In the genomic region with DNA sequence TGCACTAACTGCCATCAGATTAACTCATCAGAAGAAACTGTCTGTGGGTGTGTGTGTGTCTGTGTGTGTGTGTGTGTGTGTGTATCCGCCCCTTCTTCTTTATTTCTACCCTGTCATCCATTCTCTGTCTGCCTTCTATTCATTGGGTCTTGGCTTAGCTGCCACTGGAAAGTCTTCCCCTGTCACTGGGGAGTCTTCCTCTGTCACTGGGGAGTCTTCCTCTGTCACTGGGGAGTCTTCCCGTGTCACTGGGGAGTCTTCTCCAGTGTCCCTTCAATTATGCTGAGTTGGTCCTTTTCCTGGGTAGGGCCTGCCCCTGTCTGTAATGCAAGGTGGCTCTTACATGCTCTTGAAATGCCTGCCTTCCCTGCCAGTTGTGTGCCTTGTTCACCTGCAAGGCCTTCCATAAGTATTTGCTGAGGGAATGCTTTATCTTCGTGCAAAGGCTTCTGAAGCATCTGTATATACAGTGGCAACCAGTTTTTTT, we compare ENCODE assay signal across 22 cellular contexts. TPM values are rescaled to one million over a fixed set of nuclear protein-coding genes. Genes with fewer than 3 reads are reported as not detected.
DNase-seq lines count a peak whose midpoint lies in the region; ATAC-seq, FAIRE-seq and TF ChIP-seq lines count a peak whose summit lies in the region.
"Had no signal": no experiment of that assay in that cellular context is flagged by ENCODE, and none has a peak within 500 bp of the region (broad histone marks: within the 10 kb centered on the region; RNA-seq: fewer than 3 reads in every experiment).

No MANE protein-coding gene starts in this region.

- 94% methylated on average over 3 of the region's 3 CpGs for WGBS in A549 (ENCODE audit: missing lambda C conversion rate)
- WGBS in IMR-90 (ENCODE audit: extremely low coverage in 2 of 2, insufficient read length in 1 of 2), 2 experiments, result no CpG with 5 or more reads among the region's 3 CpGs
- WGBS in K562 (ENCODE audit: insufficient coverage, low coverage, missing lambda C conversion rate), result 75% methylated on average over 3 of the region's 3 CpGs

- H4K91ac ChIP-seq in IMR-90 (ENCODE audit: insufficient read depth, low read depth, low read length), result no peak overlapping the region

- no peak for FAIRE-seq in A549 (lab: Jason Lieb, UNC)
- no peak for FAIRE-seq in K562 (lab: Jason Lieb, UNC)
- FAIRE-seq: G401.6, GM12878, GM19239, H54 had no signal

- no peak overlapping the region for H3K9ac ChIP-seq in IMR-90 (ENCODE audit: low read depth, low read length)
- no peak overlapping the region for H3K9ac ChIP-seq in K562 (ENCODE audit: insufficient read depth in 1 of 2, low read depth in 2 of 2, low read length in 2 of 2)
- H3K9ac ChIP-seq: BLaER1 had no signal

- H2AFZ ChIP-seq in IMR-90 (replicated peaks; ENCODE audit: low read length, poor library complexity) (no peak overlapping the region), K562 (ENCODE audit: low read depth, low read length) (no peak overlapping the region)

- H4K20me1 ChIP-seq in IMR-90 (ENCODE audit: insufficient read depth, low read length), result no peaks in the 10 kb centered on the region
- H4K20me1 ChIP-seq in K562 (replicated peaks; ENCODE audit: control insufficient read depth, insufficient read depth, low read length), result no peaks in the 10 kb centered on the region
- H4K20me1 ChIP-seq: BLaER1 had no signal

- TF ChIP-seq EP300 in A549 (IDR thresholded peaks at IDR 0.05) (no peak), K562 (IDR thresholded peaks at IDR 0.05; ENCODE audit: low read length) (no peak)

- no peaks in the 10 kb centered on the region for H3K4me1 Mint-ChIP-seq in mesothelial cell of epicardium
- H3K4me1 Mint-ChIP-seq: B cell had no signal

- no peak for TF ChIP-seq POLR2A in A549 (IDR thresholded peaks at IDR 0.05; ENCODE audit: low read length)
- TF ChIP-seq POLR2A in IMR-90 (IDR thresholded peaks at IDR 0.05; ENCODE audit: low read depth, low read length), result no peak
- no peak for TF ChIP-seq POLR2A in K562 (conservative IDR thresholded peaks at IDR 0.05)

- H3K4me3 ChIP-seq in A549 (no peak overlapping the region), IMR-90 (ENCODE audit: insufficient read depth, low read depth, low read length) (no peak overlapping the region), K562 (no peak overlapping the region)
- H3K4me3 ChIP-seq: BLaER1, GM12878, HAP-1 had no signal

- ATAC-seq in A549 (no peak), IMR-90 (ENCODE audit: low read depth) (no peak), K562 (no peak), GM21360 (IDR thresholded peaks at IDR 0.05; ENCODE audit: unreplicated experiment) (no peak)
- ATAC-seq: CD8-positive, alpha-beta T cell; GM12878 had no signal

- H3K18ac ChIP-seq in IMR-90 (ENCODE audit: low read depth, low read length), result no peak overlapping the region

- H3K4me1 ChIP-seq in A549 (no peaks in the 10 kb centered on the region), IMR-90 (ENCODE audit: control insufficient read depth, insufficient read depth, low read length) (no peaks in the 10 kb centered on the region), K562 (replicated peaks in 1 of 2; ENCODE audit: control insufficient read depth in 2 of 2, insufficient read depth in 2 of 2, low read length in 2 of 2) (peaks cover 6 to 21% of the 10 kb centered on the region in 2 experiments; a peak in 4 of 5 replicates)
- H3K4me1 ChIP-seq: BLaER1, Caco-2, HAP-1 had no signal

- no peaks in the 10 kb centered on the region for H3K79me2 ChIP-seq in K562 (ENCODE audit: control insufficient read depth, insufficient read depth, low read length)

- H3K9me1 ChIP-seq in IMR-90 (ENCODE audit: insufficient read depth, low read length), result 0 out of 2 replicates have a peak, but pooled peaks cover 3% of the 10 kb centered on the region
- H3K9me1 ChIP-seq in K562 (ENCODE audit: control insufficient read depth, insufficient read depth, low read length), result no peaks in the 10 kb centered on the region

- H3K4ac ChIP-seq in IMR-90 (ENCODE audit: low read depth, low read length), result no peak overlapping the region

- DNase-seq in A549 (ENCODE audit: low read depth in 1 of 2, low spot score in 1 of 2) (no peak), IMR-90 (no peak), K562 (ENCODE audit: extremely low read depth in 1 of 4, low spot score in 3 of 4) (no peak), mesothelial cell of epicardium (ENCODE audit: low spot score in 2 of 2, unreplicated experiment in 2 of 2) (no peak), OCI-M2 (lab: John Stamatoyannopoulos, UW; ENCODE audit: unreplicated experiment) (no peak)
- DNase-seq: 8988T; Caco-2; CD4-positive, CD25-positive, alpha-beta regulatory T cell; CD8-positive, alpha-beta T cell; DMS153; DND-41; GOT3; HFFc6 had no signal

- H3K23ac ChIP-seq in IMR-90 (ENCODE audit: low read depth, low read length), result no peak overlapping the region

- no peak overlapping the region for H2BK20ac ChIP-seq in IMR-90 (ENCODE audit: low read depth, low read length)

- H2BK120ac ChIP-seq in IMR-90 (ENCODE audit: low read depth, low read length), result no peak overlapping the region

- H3K4me2 ChIP-seq in A549 (no peak overlapping the region), IMR-90 (ENCODE audit: low read depth, low read length) (no peak overlapping the region), K562 (ENCODE audit: insufficient read depth, low read length) (no peak overlapping the region)
- H3K4me2 ChIP-seq: BLaER1 had no signal

- H2BK5ac ChIP-seq in IMR-90 (ENCODE audit: low read depth, low read length, poor library complexity, severe bottlenecking), result no peak overlapping the region

- no peak overlapping the region for H3K56ac ChIP-seq in IMR-90 (ENCODE audit: extremely low read depth, insufficient read depth, low read length)

- peaks cover 0 to 5% of the 10 kb centered on the region in 2 experiments; a peak in 3 of 4 replicates for H3K79me1 ChIP-seq in IMR-90 (ENCODE audit: low read depth in 1 of 2, low read length in 2 of 2)

- no peak overlapping the region for H2AK5ac ChIP-seq in IMR-90 (ENCODE audit: low read depth, low read length)

- no peak overlapping the region for H3K27ac ChIP-seq in A549
- no peak overlapping the region for H3K27ac ChIP-seq in IMR-90 (ENCODE audit: insufficient read depth, low read length)
- H3K27ac ChIP-seq in K562 (ENCODE audit: extremely low read depth, low read depth, low read length), result no peak overlapping the region
- H3K27ac ChIP-seq: BLaER1, C4-2B had no signal

- no peak overlapping the region for H2BK15ac ChIP-seq in IMR-90 (ENCODE audit: low read depth, low read length)

- dilution Hi-C loops in IMR-90 (cut with HindIII; ENCODE audit: low sequenced_read_pairs, unreplicated experiment), result no loop called here

- H3K36me3 Mint-ChIP-seq in mesothelial cell of epicardium, result peaks cover 52% of the 10 kb centered on the region

- intact Hi-C loops in IMR-90 (cut with micrococcal nuclease), result no loop called here
- intact Hi-C loops in K562 (cut with micrococcal nuclease), result no loop called here

- TF ChIP-seq RAD21 in A549 (conservative IDR thresholded peaks at IDR 0.05 in 1 of 2, IDR thresholded peaks at IDR 0.05 in 1 of 2) (no peak), IMR-90 (IDR thresholded peaks at IDR 0.05; ENCODE audit: low read length) (no peak), K562 (CRISPR knock-in tag; conservative IDR thresholded peaks at IDR 0.05 in 1 of 2, IDR thresholded peaks at IDR 0.05 in 1 of 2) (no peak)

- H2AK9ac ChIP-seq in IMR-90 (replicated peaks; ENCODE audit: low read depth, low read length, poor library complexity), result no peak overlapping the region

- TF ChIP-seq CTCF in A549 (IDR thresholded peaks at IDR 0.05) (no peak), IMR-90 (conservative IDR thresholded peaks at IDR 0.05; ENCODE audit: low read depth, low read length) (no peak), K562 (IDR thresholded peaks at IDR 0.05 in 2 of 3, conservative IDR thresholded peaks at IDR 0.05 in 1 of 3; ENCODE audit: insufficient read depth in 2 of 3, low read depth in 1 of 3, low read length in 3 of 3) (no peak), mesothelial cell of epicardium (IDR thresholded peaks at IDR 0.05; ENCODE audit: unreplicated experiment) (no peak)

- H3K27me3 Mint-ChIP-seq in mesothelial cell of epicardium (ENCODE audit: low read depth), result no peaks in the 10 kb centered on the region
- H3K27me3 Mint-ChIP-seq: B cell; CD4-positive, CD25-positive, alpha-beta regulatory T cell had no signal

- peaks cover 33% of the 10 kb centered on the region for H3K36me3 ChIP-seq in IMR-90 (ENCODE audit: control insufficient read depth, insufficient read depth, low read length)
- H3K36me3 ChIP-seq in K562 (ENCODE audit: control insufficient read depth, insufficient read depth, low read length), result peaks cover 51% of the 10 kb centered on the region

- POLR2A ChIA-PET in A549 (lab: Yijun Ruan, JAX), result no interaction called here
- POLR2A ChIA-PET in IMR-90 (lab: Charles Lee; ENCODE audit: unreplicated experiment), result no interaction called here
- POLR2A ChIA-PET in K562 (lab: Yijun Ruan, JAX), result interaction anchor here (0.6 kb wide), 1 partner anchor 8 kb away, joined by 3 read pairs; no protein-coding TSS in a partner anchor

- no peak overlapping the region for H3K14ac ChIP-seq in IMR-90 (replicated peaks; ENCODE audit: low read depth, low read length)

- no peak overlapping the region for H4K8ac ChIP-seq in IMR-90 (ENCODE audit: low read depth in 2 of 2, low read length in 2 of 2)

- H3K9me3 Mint-ChIP-seq in mesothelial cell of epicardium, result no peaks in the 10 kb centered on the region
- H3K9me3 Mint-ChIP-seq: CD8-positive, alpha-beta T cell; HFFc6 had no signal

- H3K27ac Mint-ChIP-seq in mesothelial cell of epicardium, result no peak overlapping the region
- H3K27ac Mint-ChIP-seq: B cell; CD8-positive, alpha-beta T cell; HFFc6 had no signal

- H3K4me3 Mint-ChIP-seq in mesothelial cell of epicardium, result no peak overlapping the region
- H3K4me3 Mint-ChIP-seq: B cell; CD4-positive, CD25-positive, alpha-beta regulatory T cell; CD8-positive, alpha-beta T cell; HFFc6 had no signal

- BruUV-seq in IMR-90 (replicated peaks; lab: Mats Ljungman, UMichigan), result no TSS peak
- no TSS peak for BruUV-seq in K562 (replicated peaks; lab: Mats Ljungman, UMichigan)

- CTCF ChIA-PET in A549 (lab: Yijun Ruan, JAX), result interaction anchor here (1.1 kb wide), 1 partner anchor 264 kb away, joined by 3 read pairs; no protein-coding TSS in a partner anchor
- CTCF ChIA-PET in IMR-90 (lab: Yijun Ruan, JAX), result no interaction called here
- CTCF ChIA-PET in K562 (lab: Yijun Ruan, JAX; ENCODE audit: low intra/inter-chr PET ratio), result no interaction called here

- H3K27me3 ChIP-seq in IMR-90 (ENCODE audit: control insufficient read depth, insufficient read depth, low read length) (no peaks in the 10 kb centered on the region), K562 (ENCODE audit: control insufficient read depth in 2 of 2, insufficient read depth in 2 of 2, low read length in 2 of 2) (no peaks in the 10 kb centered on the region)
- H3K27me3 ChIP-seq: BLaER1 had no signal

- no peak overlapping the region for H4K5ac ChIP-seq in IMR-90 (ENCODE audit: low read depth, low read length)

- no peaks in the 10 kb centered on the region for H3K9me3 ChIP-seq in A549
- no peaks in the 10 kb centered on the region for H3K9me3 ChIP-seq in IMR-90 (ENCODE audit: control insufficient read depth, insufficient read depth, low read length)
- H3K9me3 ChIP-seq in K562 (replicated peaks; ENCODE audit: control insufficient read depth, insufficient read depth, low read depth, low read length), result no peaks in the 10 kb centered on the region
- H3K9me3 ChIP-seq: Caco-2, HAP-1 had no signal

- in situ Hi-C loops in IMR-90 (cut with MboI; ENCODE audit: low sequenced_read_pairs), result no loop called here
- in situ Hi-C loops in K562 (cut with MboI), result no loop called here

RNA-seq across cellular contexts. Expression of gene POLR1B, which starts 18.9 kb away (rescaled TPM):
- polyA plus RNA-seq in A549 (2011; rRNA removed) (41.2 and 50.7 TPM in 2 replicates), A549 (2017; fragmentation: RNase III; extraction: RNeasy Plus Mini Kit Qiagen cat#74134 plus additional on column Dnase treatment) (18.9 to 20.6 TPM (median 19.0 TPM) in 3 replicates), IMR-90 (2012; rRNA removed) (10.5 and 10.9 TPM in 2 replicates), K562 (2011; rRNA removed) (32.4 and 47.9 TPM in 2 replicates), K562 (2014; fragmentation: Illumina TruSeq; extraction: Trizol) (39.6 and 40.2 TPM in 2 replicates), K562 (2014; fragmentation: Nextera tagmentation; extraction: Ambion mirVana) (10 to 100 TPM; 19.8 to 38.6 TPM), K562 (2014; rRNA removed) (22.8 and 24.7 TPM in 2 replicates)
- polyA plus RNA-seq in A549 (2012; cell fraction: cytosol; rRNA removed), result 11.4 and 12.9 TPM in 2 replicates
- 24.6 and 35.2 TPM in 2 replicates for polyA plus RNA-seq in A549 (2012; cell fraction: nucleus; rRNA removed)
- 83.6 and 118 TPM in 2 replicates for polyA minus RNA-seq in A549 (2011; rRNA and poly(A)+ RNA removed)
- total RNA-seq in IMR-90 (2012; rRNA removed) (22.8 and 24.6 TPM in 2 replicates), K562 (2014; rRNA removed) (21.2 and 27.9 TPM in 2 replicates), K562 (2014; rRNA removed; fragmentation: Illumina TruSeq; extraction: Trizol) (47.9 and 55.1 TPM in 2 replicates), K562 (2015; rRNA removed; fragmentation: Illumina TruSeq; extraction: Trizol) (42.3 and 46.4 TPM in 2 replicates), K562 (2021) (53.9 and 60.8 TPM in 2 replicates), mesothelial cell of epicardium (28.0 to 36.5 TPM (median 28.3 TPM) in 3 replicates)
- 6.0 and 6.1 TPM in 2 replicates for polyA plus RNA-seq in IMR-90 (2012; cell fraction: cytosol; rRNA removed)
- polyA plus RNA-seq in IMR-90 (2012; cell fraction: nucleus; rRNA removed; ENCODE audit: low replicate concordance), result 7.3 and 8.5 TPM in 2 replicates
- 74.4 and 133 TPM in 2 replicates for total RNA-seq in K562 (2011; cell fraction: chromatin; rRNA removed; ENCODE audit: low replicate concordance)
- total RNA-seq in K562 (2011; cell fraction: nucleolus; rRNA removed), result 31.9 and 32.0 TPM in 2 replicates
- total RNA-seq in K562 (2011; cell fraction: nucleoplasm; rRNA removed), result 44.6 and 47.5 TPM in 2 replicates
- polyA plus RNA-seq in K562 (2011; cell fraction: cytosol; rRNA removed), result 26.7 and 44.0 TPM in 2 replicates
- 25.3 and 33.6 TPM in 2 replicates for polyA plus RNA-seq in K562 (2011; cell fraction: nucleus; rRNA removed)
- polyA plus RNA-seq in K562 (2012), result 12.2 and 23.6 TPM in 2 replicates
- polyA minus RNA-seq in K562 (2011; rRNA and poly(A)+ RNA removed), result 112 and 124 TPM in 2 replicates
- 40.5 and 66.9 TPM in 2 replicates for polyA minus RNA-seq in K562 (2011; cell fraction: cytosol; rRNA and poly(A)+ RNA removed)
- 23.6 and 37.7 TPM in 2 replicates for polyA minus RNA-seq in K562 (2011; cell fraction: nucleus; rRNA and poly(A)+ RNA removed)

RNA-seq across cellular contexts. Expression of gene TTL, which starts 41.4 kb away (rescaled TPM):
- 29.7 and 39.0 TPM in 2 replicates for polyA plus RNA-seq in A549 (2011; rRNA removed)
- 9.2 and 11.8 TPM in 2 replicates for polyA plus RNA-seq in A549 (2012; cell fraction: cytosol; rRNA removed)
- 12.8 and 20.8 TPM in 2 replicates for polyA plus RNA-seq in A549 (2012; cell fraction: nucleus; rRNA removed)
- polyA plus RNA-seq in A549 (2017; fragmentation: RNase III; extraction: RNeasy Plus Mini Kit Qiagen cat#74134 plus additional on column Dnase treatment), result 29.8 to 33.1 TPM (median 31.3 TPM) in 3 replicates
- polyA minus RNA-seq in A549 (2011; rRNA and poly(A)+ RNA removed), result 34.0 and 42.1 TPM in 2 replicates
- total RNA-seq in IMR-90 (2012; rRNA removed), result 36.2 and 44.7 TPM in 2 replicates
- 13.4 and 18.2 TPM in 2 replicates for polyA plus RNA-seq in IMR-90 (2012; rRNA removed)
- 4.8 and 5.2 TPM in 2 replicates for polyA plus RNA-seq in IMR-90 (2012; cell fraction: cytosol; rRNA removed)
- 8.9 and 25.1 TPM in 2 replicates for polyA plus RNA-seq in IMR-90 (2012; cell fraction: nucleus; rRNA removed; ENCODE audit: low replicate concordance)
- total RNA-seq in K562 (2011; cell fraction: chromatin; rRNA removed; ENCODE audit: low replicate concordance), result 55.7 and 73.0 TPM in 2 replicates
- 25.7 and 30.9 TPM in 2 replicates for total RNA-seq in K562 (2011; cell fraction: nucleolus; rRNA removed)
- total RNA-seq in K562 (2011; cell fraction: nucleoplasm; rRNA removed), result 54.3 and 81.5 TPM in 2 replicates
- 20.7 and 26.4 TPM in 2 replicates for total RNA-seq in K562 (2014; rRNA removed)
- total RNA-seq in K562 (2014; rRNA removed; fragmentation: Illumina TruSeq; extraction: Trizol), result 54.4 and 57.4 TPM in 2 replicates
- 38.8 and 41.6 TPM in 2 replicates for total RNA-seq in K562 (2015; rRNA removed; fragmentation: Illumina TruSeq; extraction: Trizol)
- total RNA-seq in K562 (2021), result 51.4 and 53.5 TPM in 2 replicates
- 26.5 and 34.9 TPM in 2 replicates for polyA plus RNA-seq in K562 (2011; rRNA removed)
- polyA plus RNA-seq in K562 (2011; cell fraction: cytosol; rRNA removed), result 12.3 and 17.3 TPM in 2 replicates
- 25.6 and 32.6 TPM in 2 replicates for polyA plus RNA-seq in K562 (2011; cell fraction: nucleus; rRNA removed)
- 22.4 and 28.5 TPM in 2 replicates for polyA plus RNA-seq in K562 (2012)
- 37.9 and 41.8 TPM in 2 replicates for polyA plus RNA-seq in K562 (2014; fragmentation: Illumina TruSeq; extraction: Trizol)
- polyA plus RNA-seq in K562 (2014; fragmentation: Nextera tagmentation; extraction: Ambion mirVana), result 10 to 100 TPM in 1 of 2 experiments, 1 to 10 TPM in 1; 9.4 to 11.2 TPM
- polyA plus RNA-seq in K562 (2014; rRNA removed), result 23.3 and 28.6 TPM in 2 replicates
- polyA minus RNA-seq in K562 (2011; rRNA and poly(A)+ RNA removed), result 43.4 and 50.3 TPM in 2 replicates
- polyA minus RNA-seq in K562 (2011; cell fraction: cytosol; rRNA and poly(A)+ RNA removed), result 22.6 and 32.4 TPM in 2 replicates
- 15.6 and 16.8 TPM in 2 replicates for polyA minus RNA-seq in K562 (2011; cell fraction: nucleus; rRNA and poly(A)+ RNA removed)
- total RNA-seq in mesothelial cell of epicardium, result 42.9 to 45.1 TPM (median 43.1 TPM) in 3 replicates

Comparison
In these comparisons a context has a peak if more than half of its experiments do, and no peak if none do; other contexts are left out.
1. Of the 35 proteins assayed by ChIP-seq in both K562 and A549: peak only in K562: none; only in A549: none; in both: MAFK; in neither: 34.